8 cellular contexts compared by ENCODE assay signal in genomic region chr17:64961561-64962378, GRCh38. TPM values are rescaled to one million over a fixed set of nuclear protein-coding genes. Genes with fewer than 3 reads are reported as not detected.
DNase-seq lines count a peak whose midpoint lies in the region; ATAC-seq, FAIRE-seq and TF ChIP-seq lines count a peak whose summit lies in the region.
"Not testable (repeated sequence)": the region's sequence is repeated elsewhere in the genome, so short reads cannot be mapped to it uniquely, and the experiment has no call there.

No MANE protein-coding gene starts in this region.

- H3K4me3 ChIP-seq in NB4 (ENCODE audit: low read depth, low read length); Peyer's patch: not testable (repeated sequence)
- peak overlapping the region; percentile 15 to 41 (median 18) for H3K4me3 ChIP-seq in esophagus muscularis mucosa

- FAIRE-seq in D721Med (lab: Jason Lieb, UNC): not testable (repeated sequence)

- H3K9me3 Mint-ChIP-seq in activated T-cell treated with anti-CD3 and anti-CD28 coated beads, Interleukin-2, amount 50 U/mL, for 4 hours; stimulated activated naive CD8-positive, alpha-beta T cell treated with anti-CD3 and anti-CD28 coated beads, Interleukin-15, amount 100 ng/mL, for 72 hours: not testable (repeated sequence)

- not testable (repeated sequence) for H3K36me3 ChIP-seq in Peyer's patch, esophagus muscularis mucosa

- not testable (repeated sequence) for DNase-seq in D721Med (ENCODE audit: insufficient read length, low spot score); esophagus muscularis mucosa (ENCODE audit: extremely low spot score)
- DNase-seq in NB4 (ENCODE audit: low read depth) (peak; percentile 75), Peyer's patch (peak in 2 of 3 donors; percentile 64 to 83), middle frontal gyrus (ENCODE audit: extremely low spot score, low spot score) (peak; percentile 40)
- DNase-seq in activated T-cell treated with anti-CD3 and anti-CD28 coated beads, Interleukin-2, amount 50 U/mL, for 4 hours: peak; percentile 57
- DNase-seq in stimulated activated naive CD8-positive, alpha-beta T cell treated with anti-CD3 and anti-CD28 coated beads, Interleukin-15, amount 100 ng/mL, for 72 hours: peak; percentile 62 to 64

- TF ChIP-seq EP300 in esophagus muscularis mucosa (IDR thresholded peaks at IDR 0.05): not testable (repeated sequence)

- not testable (repeated sequence) for TF ChIP-seq POLR2A in NB4 (IDR thresholded peaks at IDR 0.05; ENCODE audit: extremely low read depth, insufficient read length); Peyer's patch (IDR thresholded peaks at IDR 0.05); esophagus muscularis mucosa (IDR thresholded peaks at IDR 0.05; ENCODE audit: low read depth)

- ATAC-seq in GM21825 (IDR thresholded peaks at IDR 0.05; ENCODE audit: unreplicated experiment): peak; percentile 30
- peak; percentile 36 to 47 for ATAC-seq in activated T-cell treated with anti-CD3 and anti-CD28 coated beads, Interleukin-2, amount 50 U/mL, for 4 hours
- not testable (repeated sequence) for ATAC-seq in stimulated activated naive CD8-positive, alpha-beta T cell treated with anti-CD3 and anti-CD28 coated beads, Interleukin-15, amount 100 ng/mL, for 72 hours

- H3K9me3 ChIP-seq in Peyer's patch, esophagus muscularis mucosa: not testable (repeated sequence)

- 6% methylated on average over 13 of the region's 13 CpGs for WGBS in esophagus muscularis mucosa

- intact Hi-C loops in esophagus muscularis mucosa (cut with DNase I): loop anchor here (5.0 to 10.0 kb wide), 2 partner anchors 176 to 233 kb away; partner anchors contain the start of gene RGS9

- not testable (repeated sequence) for H3K27ac ChIP-seq in Peyer's patch
- peak overlapping the region; percentile 2 to 67 (median 42) for H3K27ac ChIP-seq in esophagus muscularis mucosa (replicated peaks in 1 of 4)

- H3K4me3 Mint-ChIP-seq in activated T-cell treated with anti-CD3 and anti-CD28 coated beads, Interleukin-2, amount 50 U/mL, for 4 hours: not testable (repeated sequence)
- peak overlapping the region in 1 of 2 donors; percentile 29 for H3K4me3 Mint-ChIP-seq in stimulated activated naive CD8-positive, alpha-beta T cell treated with anti-CD3 and anti-CD28 coated beads, Interleukin-15, amount 100 ng/mL, for 72 hours

- H3K27ac Mint-ChIP-seq in stimulated activated naive CD8-positive, alpha-beta T cell treated with anti-CD3 and anti-CD28 coated beads, Interleukin-15, amount 100 ng/mL, for 72 hours: not testable (repeated sequence)

- H3K27me3 Mint-ChIP-seq in activated T-cell treated with anti-CD3 and anti-CD28 coated beads, Interleukin-2, amount 50 U/mL, for 4 hours (ENCODE audit: low read depth); stimulated activated naive CD8-positive, alpha-beta T cell treated with anti-CD3 and anti-CD28 coated beads, Interleukin-15, amount 100 ng/mL, for 72 hours: not testable (repeated sequence)

- not testable (repeated sequence) for H3K27me3 ChIP-seq in Peyer's patch, esophagus muscularis mucosa

- peaks cover 32% of the 10 kb centered on the region for H3K4me1 Mint-ChIP-seq in activated T-cell treated with anti-CD3 and anti-CD28 coated beads, Interleukin-2, amount 50 U/mL, for 4 hours (ENCODE audit: low read depth)
- peaks cover 32% of the 10 kb centered on the region for H3K4me1 Mint-ChIP-seq in stimulated activated naive CD8-positive, alpha-beta T cell treated with anti-CD3 and anti-CD28 coated beads, Interleukin-15, amount 100 ng/mL, for 72 hours

- peak; percentile 74 for TF ChIP-seq CTCF in D721Med (IDR thresholded peaks at IDR 0.05; ENCODE audit: insufficient read depth, missing control alignments)
- peak; percentile 24 for TF ChIP-seq CTCF in NB4 (IDR thresholded peaks at IDR 0.05; ENCODE audit: low read depth, low read length)
- TF ChIP-seq CTCF in Peyer's patch (IDR thresholded peaks at IDR 0.05): peak; percentile 50 to 87 (median 84)
- TF ChIP-seq CTCF in esophagus muscularis mucosa (IDR thresholded peaks at IDR 0.05): peak; percentile 67 to 86 (median 72)

- not testable (repeated sequence) for H3K4me1 ChIP-seq in Peyer's patch
- peaks cover 4 to 40% (median 31%) of the 10 kb centered on the region in 4 donors for H3K4me1 ChIP-seq in esophagus muscularis mucosa

- not testable (repeated sequence) for H3K36me3 Mint-ChIP-seq in activated T-cell treated with anti-CD3 and anti-CD28 coated beads, Interleukin-2, amount 50 U/mL, for 4 hours (ENCODE audit: insufficient read depth)

RNA-seq across cellular contexts. Expression of gene LRRC37A3, which starts 42.5 kb away (rescaled TPM):
- 10 to 100 TPM in 2 of 4 donors, 1 to 10 TPM in 2; 5.2 to 23.1 (median 9.8) TPM for total RNA-seq in Peyer's patch
- 1 to 10 TPM; 1.9 to 3.0 (median 2.9) TPM for total RNA-seq in activated T-cell treated with anti-CD3 and anti-CD28 coated beads, Interleukin-2, amount 50 U/mL, for 4 hours
- total RNA-seq in esophagus muscularis mucosa: 1 to 10 TPM; 2.4 to 5.8 (median 4.9) TPM

Comparison
In these comparisons a context has a peak if more than half of its experiments do, and no peak if none do; other contexts are left out.
1. CTCF ChIP-seq: peak in every context shown above with its lines; median percentile 84 in Peyer's patch; 74 in D721Med; 72 in esophagus muscularis mucosa; 24 in NB4.